Comparison of ENCODE assay signal across 28 cellular contexts in genomic region chr1:55468438-55468837, GRCh38.
DNase-seq lines count a peak whose midpoint lies in the region; ATAC-seq and TF ChIP-seq lines count a peak whose summit lies in the region.
"Had no signal": no experiment of that assay in that cellular context is flagged by ENCODE, and none has a peak within 500 bp of the region (broad histone marks: within the 10 kb centered on the region; RNA-seq: fewer than 3 reads in every experiment).

No MANE protein-coding gene starts in this region.

- H3K79me2 ChIP-seq in hepatocyte: no peaks in the 10 kb centered on the region

- H2AFZ ChIP-seq in hepatocyte: no peak overlapping the region

- H3K4me3 ChIP-seq in heart left ventricle (no peak overlapping the region), hepatocyte (no peak overlapping the region), vagina (no peak overlapping the region)
- H3K4me3 ChIP-seq: cardiac muscle cell, coronary artery, pancreas, upper lobe of left lung had no signal

- no peaks in the 10 kb centered on the region for H3K36me3 ChIP-seq in heart left ventricle
- no peaks in the 10 kb centered on the region for H3K36me3 ChIP-seq in hepatocyte (replicated peaks; ENCODE audit: insufficient read depth, low read depth)
- H3K36me3 ChIP-seq in vagina: no peaks in the 10 kb centered on the region
- H3K36me3 ChIP-seq: cardiac muscle cell, pancreas, upper lobe of left lung had no signal

- no peaks in the 10 kb centered on the region for H3K9me3 ChIP-seq in heart left ventricle
- H3K9me3 ChIP-seq in hepatocyte (ENCODE audit: low read depth): no peaks in the 10 kb centered on the region
- no peaks in the 10 kb centered on the region for H3K9me3 ChIP-seq in vagina
- H3K9me3 ChIP-seq: pancreas, upper lobe of left lung had no signal

- no peak for TF ChIP-seq CTCF in heart left ventricle (IDR thresholded peaks at IDR 0.05)
- TF ChIP-seq CTCF in hepatocyte (IDR thresholded peaks at IDR 0.05; ENCODE audit: poor library complexity): no peak
- no peak for TF ChIP-seq CTCF in vagina (IDR thresholded peaks at IDR 0.05)
- no peak for TF ChIP-seq CTCF in GM13977 (IDR thresholded peaks at IDR 0.05; ENCODE audit: extremely low read depth, insufficient read depth, missing control alignments)

- intact Hi-C loops in Right ventricle myocardium inferior (cut with DNase I) (no loop called here), heart left ventricle (cut with DNase I) (loop anchor here in 1 of 10 donors (5.0 kb wide), 1 partner anchor 79 kb away; no protein-coding TSS in a partner anchor), vagina (cut with DNase I) (no loop called here)

- ATAC-seq in Right ventricle myocardium inferior (peak; percentile 28), heart left ventricle (no peak)
- ATAC-seq: pancreas; stimulated activated naive B cell treated with anti-CD40 and anti-IgM and Interleukin-4, amounts not matched to agents 10 μg/mL and 1 μg/mL and 100 μg/mL, for 72 hours had no signal

- H4K20me1 ChIP-seq in hepatocyte (ENCODE audit: insufficient read depth, poor library complexity, severe bottlenecking): no peaks in the 10 kb centered on the region

- H3K27me3 ChIP-seq in heart left ventricle: no peaks in the 10 kb centered on the region
- no peaks in the 10 kb centered on the region for H3K27me3 ChIP-seq in hepatocyte
- no peaks in the 10 kb centered on the region for H3K27me3 ChIP-seq in vagina
- H3K27me3 ChIP-seq: cardiac muscle cell, pancreas, upper lobe of left lung had no signal

- no peak overlapping the region for H3K4me2 ChIP-seq in hepatocyte

- 70 to 82% (median 80%) methylated on average over 5 of the region's 5 CpGs for WGBS in heart left ventricle, 4 donors
- 75% methylated on average over 5 of the region's 5 CpGs for WGBS in hepatocyte (ENCODE audit: low lambda C conversion rate, missing lambda C conversion rate)

- H3K9me2 ChIP-seq in hepatocyte (replicated peaks; ENCODE audit: insufficient read depth): no peaks in the 10 kb centered on the region

- H3K4me1 ChIP-seq in heart left ventricle: no peaks in the 10 kb centered on the region
- peaks cover 7% of the 10 kb centered on the region for H3K4me1 ChIP-seq in hepatocyte (ENCODE audit: insufficient read depth)
- peaks cover 44% of the 10 kb centered on the region for H3K4me1 ChIP-seq in vagina
- H3K4me1 ChIP-seq: pancreas, upper lobe of left lung had no signal

- TF ChIP-seq POLR2A in heart left ventricle (IDR thresholded peaks at IDR 0.05): no peak
- TF ChIP-seq POLR2A in vagina (IDR thresholded peaks at IDR 0.05): no peak

- in situ Hi-C loops in GM13977 (cut with MboI; ENCODE audit: low pct_unique_long_range_greater_than_20kb, low sequenced_read_pairs, unreplicated experiment): no loop called here

- no peak for DNase-seq in Right ventricle myocardium inferior (ENCODE audit: missing footprints)
- DNase-seq in heart left ventricle: no peak
- peak; percentile 24 for DNase-seq in dedifferentiated amniotic fluid mesenchymal stem cell (ENCODE audit: extremely low spot score)
- DNase-seq in hepatocyte (ENCODE audit: low spot score): no peak
- DNase-seq in vagina (ENCODE audit: extremely low spot score in 2 of 2): no peak
- no peak for DNase-seq in NCI-H1694 (lab: John Stamatoyannopoulos, UW)
- DNase-seq in GM13977 (ENCODE audit: low spot score): no peak
- DNase-seq in DMS153 treated with DMSO at 0.1 percent for 48 hours (lab: John Stamatoyannopoulos, UW; ENCODE audit: unreplicated experiment): no peak
- DNase-seq: activated CD4-positive, alpha-beta T cell treated with anti-CD3 and anti-CD28 coated beads for 48 hours; aorta; Calu3; effector memory CD4-positive, alpha-beta T cell; HCEC 1CT; hypothalamus; Karpas-422; mammary epithelial cell; NCI-H2029 treated with DMSO at 0.1 percent for 48 hours; NCI-H226; NCI-H69; pancreas; SHP77; stimulated activated naive B cell treated with anti-CD40 and anti-IgM and Interleukin-4, amounts not matched to agents 10 μg/mL and 1 μg/mL and 100 μg/mL, for 72 hours; T-helper 9 cell; upper lobe of left lung had no signal

- H3K27ac ChIP-seq in heart left ventricle (no peak overlapping the region), hepatocyte (peak overlapping the region; percentile 50), vagina (peak overlapping the region; percentile 91)
- H3K27ac ChIP-seq: 22Rv1, cardiac muscle cell, coronary artery, pancreas, upper lobe of left lung, VCaP had no signal

Comparison
In these comparisons a context has a peak if more than half of its experiments do, and no peak if none do; other contexts are left out.
1. H3K27ac ChIP-seq: peak in hepatocyte (single experiment) and vagina (single experiment); none in heart left ventricle (0 of 12).